3 cellular contexts compared by ENCODE assay signal in genomic region chr14:37820810-37821209, GRCh38.
TF ChIP-seq lines count a peak whose summit lies in the region.
"Not testable (repeated sequence)": the region's sequence is repeated elsewhere in the genome, so short reads cannot be mapped to it uniquely, and the experiment has no call there.

No MANE protein-coding gene starts in this region.

TF ChIP-seq in HEK293, 187 proteins besides CTCF, POLR2A, EP300 and RAD21:
- TF ChIP-seq, protein P1, sequence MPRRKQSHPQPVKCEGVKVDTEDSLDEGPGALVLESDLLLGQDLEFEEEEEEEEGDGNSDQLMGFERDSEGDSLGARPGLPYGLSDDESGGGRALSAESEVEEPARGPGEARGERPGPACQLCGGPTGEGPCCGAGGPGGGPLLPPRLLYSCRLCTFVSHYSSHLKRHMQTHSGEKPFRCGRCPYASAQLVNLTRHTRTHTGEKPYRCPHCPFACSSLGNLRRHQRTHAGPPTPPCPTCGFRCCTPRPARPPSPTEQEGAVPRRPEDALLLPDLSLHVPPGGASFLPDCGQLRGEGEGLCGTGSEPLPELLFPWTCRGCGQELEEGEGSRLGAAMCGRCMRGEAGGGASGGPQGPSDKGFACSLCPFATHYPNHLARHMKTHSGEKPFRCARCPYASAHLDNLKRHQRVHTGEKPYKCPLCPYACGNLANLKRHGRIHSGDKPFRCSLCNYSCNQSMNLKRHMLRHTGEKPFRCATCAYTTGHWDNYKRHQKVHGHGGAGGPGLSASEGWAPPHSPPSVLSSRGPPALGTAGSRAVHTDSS (tag by site-specific recombination; IDR thresholded peaks at IDR 0.05), result peak; percentile 79
TF ChIP-seq in HEK293: peak in this region for 1; not testable (repeated sequence) for 186.

TF ChIP-seq in GM12878, 131 proteins besides CTCF, POLR2A, EP300 and RAD21:
- TF ChIP-seq IRF5 (IDR thresholded peaks at IDR 0.05; ENCODE audit: borderline replicate concordance) (0 out of 2 replicates have a peak, but pooled peaks have one; percentile 41), E4F1 (IDR thresholded peaks at IDR 0.05; ENCODE audit: borderline replicate concordance, partially characterized antibody) (peak; percentile 35)

TF ChIP-seq in HepG2, 621 proteins besides CTCF, POLR2A, EP300 and RAD21 (continued from another document):
- TF ChIP-seq SOX6 (IDR thresholded peaks at IDR 0.05), result 0 out of 2 replicates have a peak, but pooled peaks have one; percentile 43
- TF ChIP-seq SOX6, FOXA1 (CRISPR knock-in tag; IDR thresholded peaks at IDR 0.05): not testable (repeated sequence)
- TF ChIP-seq TRIM22 (IDR thresholded peaks at IDR 0.05), result 0 out of 2 replicates have a peak, but pooled peaks have one; percentile 55
- TF ChIP-seq, protein P2, sequence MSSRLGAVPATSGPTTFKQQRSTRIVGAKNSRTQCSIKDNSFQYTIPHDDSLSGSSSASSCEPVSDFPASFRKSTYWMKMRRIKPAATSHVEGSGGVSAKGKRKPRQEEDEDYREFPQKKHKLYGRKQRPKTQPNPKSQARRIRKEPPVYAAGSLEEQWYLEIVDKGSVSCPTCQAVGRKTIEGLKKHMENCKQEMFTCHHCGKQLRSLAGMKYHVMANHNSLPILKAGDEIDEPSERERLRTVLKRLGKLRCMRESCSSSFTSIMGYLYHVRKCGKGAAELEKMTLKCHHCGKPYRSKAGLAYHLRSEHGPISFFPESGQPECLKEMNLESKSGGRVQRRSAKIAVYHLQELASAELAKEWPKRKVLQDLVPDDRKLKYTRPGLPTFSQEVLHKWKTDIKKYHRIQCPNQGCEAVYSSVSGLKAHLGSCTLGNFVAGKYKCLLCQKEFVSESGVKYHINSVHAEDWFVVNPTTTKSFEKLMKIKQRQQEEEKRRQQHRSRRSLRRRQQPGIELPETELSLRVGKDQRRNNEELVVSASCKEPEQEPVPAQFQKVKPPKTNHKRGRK (CRISPR knock-in tag; IDR thresholded peaks at IDR 0.05), result peak; percentile 74
- 0 out of 2 replicates have a peak, but pooled peaks have one; percentile 69 for TF ChIP-seq IKZF1 (IDR thresholded peaks at IDR 0.05)
- TF ChIP-seq, protein P3, sequence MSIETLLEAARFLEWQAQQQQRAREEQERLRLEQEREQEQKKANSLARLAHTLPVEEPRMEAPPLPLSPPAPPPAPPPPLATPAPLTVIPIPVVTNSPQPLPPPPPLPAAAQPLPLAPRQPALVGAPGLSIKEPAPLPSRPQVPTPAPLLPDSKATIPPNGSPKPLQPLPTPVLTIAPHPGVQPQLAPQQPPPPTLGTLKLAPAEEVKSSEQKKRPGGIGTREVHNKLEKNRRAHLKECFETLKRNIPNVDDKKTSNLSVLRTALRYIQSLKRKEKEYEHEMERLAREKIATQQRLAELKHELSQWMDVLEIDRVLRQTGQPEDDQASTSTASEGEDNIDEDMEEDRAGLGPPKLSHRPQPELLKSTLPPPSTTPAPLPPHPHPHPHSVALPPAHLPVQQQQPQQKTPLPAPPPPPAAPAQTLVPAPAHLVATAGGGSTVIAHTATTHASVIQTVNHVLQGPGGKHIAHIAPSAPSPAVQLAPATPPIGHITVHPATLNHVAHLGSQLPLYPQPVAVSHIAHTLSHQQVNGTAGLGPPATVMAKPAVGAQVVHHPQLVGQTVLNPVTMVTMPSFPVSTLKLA (IDR thresholded peaks at IDR 0.05), result 0 out of 2 replicates have a peak, but pooled peaks have one; percentile 3
- peak; percentile 49; the same call in 1 of the 2 replicates for TF ChIP-seq FOXA1 (IDR thresholded peaks at IDR 0.05)
